ENCODE assay signal across 10 cellular contexts in the genomic region with DNA sequence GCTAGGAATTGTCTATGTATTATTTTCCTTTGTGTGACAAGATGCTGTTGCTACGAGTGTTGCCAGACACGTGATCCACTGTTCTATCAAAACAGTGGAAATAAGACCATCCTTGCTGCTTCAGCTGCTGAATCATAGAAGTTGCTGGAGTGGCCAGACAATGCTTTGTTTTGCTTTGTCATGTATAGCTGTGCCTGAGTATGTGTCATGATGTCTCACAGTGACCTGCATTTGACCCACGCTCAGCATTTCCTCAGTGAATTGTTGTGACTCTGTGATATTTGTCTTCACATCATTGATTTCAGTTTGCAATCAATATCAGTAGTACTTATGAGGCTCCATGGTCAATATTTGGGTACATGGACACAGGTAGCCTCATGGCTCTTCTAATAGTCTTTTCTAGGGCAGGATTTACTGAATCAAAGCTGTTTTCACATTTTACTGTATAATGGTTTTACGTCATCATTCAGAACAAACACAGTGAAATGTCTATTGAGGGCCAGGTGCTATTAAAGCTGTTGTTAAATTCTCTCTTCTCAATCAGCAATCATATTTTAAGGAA. TPM values are rescaled to one million over a fixed set of nuclear protein-coding genes. Genes with fewer than 3 reads are reported as not detected.
A peak's percentile ranks its signal among the peaks of the same experiment; 100 is the strongest.
DNase-seq lines count a peak whose midpoint lies in the region; ATAC-seq and TF ChIP-seq lines count a peak whose summit lies in the region.
"Had no signal": no experiment of that assay in that cellular context is flagged by ENCODE, and none has a peak within 500 bp of the region (broad histone marks: within the 10 kb centered on the region; RNA-seq: fewer than 3 reads in every experiment).

No MANE protein-coding gene starts in this region.

- peaks cover 0 to 1% (median 0%) of the 10 kb centered on the region in 3 donors for H3K27me3 Mint-ChIP-seq in CD14-positive monocyte (ENCODE audit: low read depth in 3 of 3)

- in situ Hi-C loops in brain microvascular endothelial cell (cut with HindIII; ENCODE audit: low pct_ligation_motif_present, low sequenced_read_pairs) (no loop called here), GM13977 (cut with MboI; ENCODE audit: low pct_unique_long_range_greater_than_20kb, low sequenced_read_pairs, unreplicated experiment) (no loop called here)

- ATAC-seq in left lung (peak; percentile 52), HG03135 (IDR thresholded peaks at IDR 0.05; ENCODE audit: unreplicated experiment) (no peak)

- TF ChIP-seq CTCF in CD14-positive monocyte (IDR thresholded peaks at IDR 0.05) (no peak), brain microvascular endothelial cell (IDR thresholded peaks at IDR 0.05; ENCODE audit: low read depth, low read length, missing control alignments) (no peak), left lung (IDR thresholded peaks at IDR 0.05) (no peak), GM13977 (IDR thresholded peaks at IDR 0.05; ENCODE audit: extremely low read depth, insufficient read depth, missing control alignments) (no peak), stomach (IDR thresholded peaks at IDR 0.05) (no peak)

- no peak overlapping the region for H3K4me3 ChIP-seq in MG63
- H3K4me3 ChIP-seq in brain microvascular endothelial cell (ENCODE audit: low read depth, low read length), result no peak overlapping the region
- no peak overlapping the region for H3K4me3 ChIP-seq in left lung
- H3K4me3 ChIP-seq in stomach, result no peak overlapping the region

- peaks cover 0 to 4% (median 0%) of the 10 kb centered on the region in 7 donors for H3K9me3 Mint-ChIP-seq in CD14-positive monocyte
- H3K9me3 Mint-ChIP-seq: neural crest cell had no signal

- H3K36me3 ChIP-seq in MG63, result peaks cover 2% of the 10 kb centered on the region
- no peaks in the 10 kb centered on the region for H3K36me3 ChIP-seq in brain microvascular endothelial cell (replicated peaks)
- peaks cover 0 to 18% of the 10 kb centered on the region in 2 donors for H3K36me3 ChIP-seq in left lung
- H3K36me3 ChIP-seq in stomach, result peaks cover 0 to 24% (median 20%) of the 10 kb centered on the region in 4 donors

- peak overlapping the region; percentile 95 for H3K27ac ChIP-seq in brain microvascular endothelial cell
- H3K27ac ChIP-seq in left lung, result peak overlapping the region in 1 of 2 donors; percentile 2
- no peak overlapping the region for H3K27ac ChIP-seq in stomach

- peak; percentile 59 for DNase-seq in CD14-positive monocyte (ENCODE audit: low spot score)
- peak; percentile 72 for DNase-seq in MG63
- DNase-seq in brain microvascular endothelial cell, result peak; percentile 99
- no peak for DNase-seq in left lung
- no peak for DNase-seq in GM13977 (ENCODE audit: low spot score)
- no peak for DNase-seq in stomach
- DNase-seq in activated naive CD4-positive, alpha-beta T cell treated with Interleukin-2 at 50 U/mL for 16 hours, result no peak
- DNase-seq: RPMI8226 had no signal

- H3K4me1 Mint-ChIP-seq in CD14-positive monocyte, result peaks cover 16% of the 10 kb centered on the region

- H3K27me3 ChIP-seq in MG63 (no peaks in the 10 kb centered on the region), brain microvascular endothelial cell (replicated peaks) (no peaks in the 10 kb centered on the region), left lung (no peaks in the 10 kb centered on the region), stomach (no peaks in the 10 kb centered on the region)

- H3K4me1 ChIP-seq in left lung (peaks cover 0 to 8% of the 10 kb centered on the region in 2 donors), stomach (peaks cover 0 to 6% (median 3%) of the 10 kb centered on the region in 4 donors)

- H3K9me3 ChIP-seq in MG63, result no peaks in the 10 kb centered on the region
- no peaks in the 10 kb centered on the region for H3K9me3 ChIP-seq in left lung
- no peaks in the 10 kb centered on the region for H3K9me3 ChIP-seq in stomach

- WGBS in stomach, 5 donors, result 76 to 89% (median 84%) methylated on average over 4 of the region's 4 CpGs

- TF ChIP-seq POLR2A in stomach (IDR thresholded peaks at IDR 0.05), result no peak

- no peak for TF ChIP-seq EP300 in stomach (IDR thresholded peaks at IDR 0.05)

- peak overlapping the region in 5 of 7 donors; percentile 15 to 80 (median 58) for H3K27ac Mint-ChIP-seq in CD14-positive monocyte

- intact Hi-C loops in CD14-positive monocyte (cut with micrococcal nuclease) (loop anchor here in 1 of 2 donors (10.0 kb wide), 1 partner anchor 51 kb away; the partner anchor contains the start of gene MTPN), left lung (cut with DNase I) (no loop called here), stomach (cut with DNase I; ENCODE audit: low total_unique reads) (no loop called here)

- peaks cover 30 to 37% of the 10 kb centered on the region in 2 donors for H3K36me3 Mint-ChIP-seq in CD14-positive monocyte

- no peak overlapping the region for H3K4me3 Mint-ChIP-seq in CD14-positive monocyte
- H3K4me3 Mint-ChIP-seq: neural crest cell had no signal

RNA-seq across cellular contexts. Expression of gene MTPN, which starts 53.4 kb away (rescaled TPM):
- polyA plus RNA-seq in CD14-positive monocyte (100 to 1,000 TPM; 142 to 156 TPM), stomach (10 to 100 TPM; 33.2 to 60.9 (median 51.9) TPM)
- total RNA-seq in MG63 (2014; rRNA removed; shearing (Covaris generic); ENCODE audit: low replicate concordance), result 52.9 and 71.2 TPM in 2 replicates
- total RNA-seq in left lung (100 to 1,000 TPM; 117 to 130 TPM), stomach (10 to 100 TPM; 44.0 to 99.3 (median 59.8) TPM)

Comparison
In these comparisons a context has a peak if more than half of its experiments do, and no peak if none do; other contexts are left out.
1. DNase-seq: peak in CD14-positive monocyte (single experiment), MG63 (single experiment) and brain microvascular endothelial cell (single experiment); none in left lung (0 of 2), GM13977 (single experiment), stomach (single experiment) and activated naive CD4-positive, alpha-beta T cell treated with Interleukin-2 at 50 U/mL for 16 hours (single experiment).